Comparison of ENCODE assay signal across 29 cellular contexts in genomic region chr18:26267350-26267749, GRCh38.
"Had no signal": no experiment of that assay in that cellular context is flagged by ENCODE, and none has a peak within 500 bp of the region (broad histone marks: within the 10 kb centered on the region; RNA-seq: fewer than 3 reads in every experiment).

No MANE protein-coding gene starts in this region.

- DNase-seq: activated CD4-positive, alpha-beta memory T cell treated with anti-CD3 and anti-CD28 coated beads, Interleukin-2, amount 10 ng/mL, durations not matched to agents 7 days and 5 days; activated CD4-positive, alpha-beta T cell treated with anti-CD3 and anti-CD28 coated beads for 1 hour; activated CD4-positive, alpha-beta T cell treated with anti-CD3 and anti-CD28 coated beads for 48 hours; activated CD4-positive, CD25-positive, alpha-beta regulatory T cell; activated CD8-positive, alpha-beta memory T cell treated with anti-CD3 and anti-CD28 coated beads for 24 hours; activated CD8-positive, alpha-beta memory T cell treated with anti-CD3 and anti-CD28 coated beads, Interleukin-2, amount 10 ng/mL, durations not matched to agents 7 days and 5 days; activated CD8-positive, alpha-beta memory T cell treated with anti-CD3 and anti-CD28 coated beads, Interleukin-2, amount 50 U/mL, for 48 hours; activated gamma-delta T cell; activated naive CD4-positive, alpha-beta T cell treated with Interleukin-2 at 50 U/mL for 16 hours; activated naive CD8-positive, alpha-beta T cell treated with anti-CD3 and anti-CD28 coated beads, Interleukin-2, amount 10 ng/mL, durations not matched to agents 7 days and 5 days; amygdala; caudate nucleus; cerebellar nuclear complex; Kasumi-1; KG1; MM.1S; MV-4-11; NCI-H1092; NCI-H1436 treated with DMSO at 0.1 percent for 48 hours; NCI-H1694 treated with DMSO at 0.1 percent for 48 hours; NCI-H2029; NCI-H345; NCI-H524 treated with DMSO at 0.1 percent for 48 hours; PC-3; Peyer's patch; RPMI8226; SHP77 treated with DMSO at 0.1 percent for 48 hours; SK-N-SH; WERI-Rb-1 had no signal
